8 cellular contexts compared by ENCODE assay signal in the genomic region with DNA sequence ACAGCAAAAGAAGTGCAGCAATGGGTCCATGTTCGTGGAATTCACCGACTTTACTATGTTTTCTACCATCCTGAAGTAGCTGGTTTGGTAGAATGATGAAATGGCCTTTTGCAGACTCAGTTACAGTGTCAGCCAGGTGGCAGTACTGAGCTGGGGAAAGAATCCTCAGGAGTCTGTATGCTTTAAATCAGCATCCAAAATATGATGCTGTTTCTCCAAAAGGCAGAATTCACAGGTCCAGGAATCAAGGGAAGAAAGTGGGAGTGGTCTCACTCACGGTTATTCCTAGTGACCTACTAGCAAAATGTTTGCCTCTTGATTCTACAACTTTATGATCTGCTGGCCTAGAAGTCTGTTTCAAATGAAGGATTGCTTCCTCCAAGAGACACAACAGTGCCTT.
DNase-seq lines count a peak whose midpoint lies in the region; TF ChIP-seq lines count a peak whose summit lies in the region.
"Not testable (repeated sequence)": the region's sequence is repeated elsewhere in the genome, so short reads cannot be mapped to it uniquely, and the experiment has no call there.

No MANE protein-coding gene starts in this region.

- not testable (repeated sequence) for H3K9me3 Mint-ChIP-seq in nephron

- H3K9me2 ChIP-seq in DOHH2 (replicated peaks; ENCODE audit: control insufficient read depth, low read length) = not testable (repeated sequence)

- not testable (repeated sequence) for H3K4me1 ChIP-seq in DOHH2 (ENCODE audit: control insufficient read depth, low read length); left ventricle myocardium inferior

- H3K9me3 ChIP-seq in DOHH2 (ENCODE audit: control insufficient read depth, insufficient read depth, low read length); WERI-Rb-1 (ENCODE audit: severe bottlenecking); left ventricle myocardium inferior (replicated peaks): not testable (repeated sequence)

- H3K27ac Mint-ChIP-seq in nephron = not testable (repeated sequence)

- not testable (repeated sequence) for H3K27ac ChIP-seq in 22Rv1; DOHH2 (ENCODE audit: low read depth, low read length); WERI-Rb-1; dorsolateral prefrontal cortex; left ventricle myocardium inferior (replicated peaks)

- H3K4me3 ChIP-seq in DOHH2 (ENCODE audit: low read length); HFF-Myc (replicated peaks; ENCODE audit: low read depth, low read length); WERI-Rb-1 (ENCODE audit: low read depth, low read length); dorsolateral prefrontal cortex; left ventricle myocardium inferior: not testable (repeated sequence)

- not testable (repeated sequence) for DNase-seq in HFF-Myc (ENCODE audit: extremely low read depth, low read depth); WERI-Rb-1; dorsolateral prefrontal cortex; left ventricle myocardium inferior
- peak; percentile 29 for DNase-seq in NCI-H146 (lab: John Stamatoyannopoulos, UW)

- not testable (repeated sequence) for H3K4me3 Mint-ChIP-seq in nephron

- H3K36me3 Mint-ChIP-seq in nephron (ENCODE audit: low read depth) = not testable (repeated sequence)

- not testable (repeated sequence) for H3K4me2 ChIP-seq in DOHH2 (ENCODE audit: low read length)

- intact Hi-C loops in dorsolateral prefrontal cortex (cut with DNase I); left ventricle myocardium inferior (cut with micrococcal nuclease): not testable (repeated sequence)

- H3K79me2 ChIP-seq in DOHH2 (ENCODE audit: control insufficient read depth, low read length) = not testable (repeated sequence)

- not testable (repeated sequence) for H3F3A ChIP-seq in DOHH2 (ENCODE audit: control insufficient read depth, insufficient read depth)

- not testable (repeated sequence) for H3K36me3 ChIP-seq in DOHH2 (ENCODE audit: control insufficient read depth, low read length); WERI-Rb-1; left ventricle myocardium inferior

- H3K27me3 ChIP-seq in DOHH2 (ENCODE audit: control insufficient read depth, low read length); WERI-Rb-1 (ENCODE audit: insufficient read depth, low read depth, severe bottlenecking); dorsolateral prefrontal cortex; left ventricle myocardium inferior (ENCODE audit: low read depth): not testable (repeated sequence)

- not testable (repeated sequence) for H4K20me1 ChIP-seq in DOHH2 (ENCODE audit: control insufficient read depth, insufficient read depth, low read depth, low read length)

- H3K27me3 Mint-ChIP-seq in nephron (ENCODE audit: low read depth) = not testable (repeated sequence)

- H3K4me1 Mint-ChIP-seq in nephron = not testable (repeated sequence)

- TF ChIP-seq CTCF in 22Rv1 (IDR thresholded peaks at IDR 0.05) (peak; percentile 58), DOHH2 (IDR thresholded peaks at IDR 0.05; ENCODE audit: low read depth, low read length, poor library complexity, severe bottlenecking) (peak; percentile 63), HFF-Myc (IDR thresholded peaks at IDR 0.05; ENCODE audit: low read depth, low read length, missing control alignments) (peak; percentile 41), WERI-Rb-1 (IDR thresholded peaks at IDR 0.05; ENCODE audit: low read depth, low read length) (peak; percentile 65), dorsolateral prefrontal cortex (IDR thresholded peaks at IDR 0.05 in 54 of 56, conservative IDR thresholded peaks at IDR 0.05 in 2 of 56; ENCODE audit: low read depth in 1 of 56, partially characterized antibody in 56 of 56) (peak in 54 of 56 donors; percentile 19 to 82 (median 58)), left ventricle myocardium inferior (IDR thresholded peaks at IDR 0.05; ENCODE audit: borderline replicate concordance) (peak; percentile 62), nephron (IDR thresholded peaks at IDR 0.05; ENCODE audit: unreplicated experiment in 3 of 3) (peak; percentile 18 to 36 (median 28))
